8 cellular contexts compared by ENCODE assay signal in genomic region chr5:173781432-173781825, GRCh38.
DNase-seq lines count a peak whose midpoint lies in the region; ATAC-seq, FAIRE-seq and TF ChIP-seq lines count a peak whose summit lies in the region.

No MANE protein-coding gene starts in this region.

- H3K4me1 ChIP-seq in CD4-positive, alpha-beta memory T cell (ENCODE audit: insufficient read depth, low read length) = peaks cover 21% of the 10 kb centered on the region
- peaks cover 0 to 16% (median 3%) of the 10 kb centered on the region in 4 donors for H3K4me1 ChIP-seq in Peyer's patch
- peaks cover 34% of the 10 kb centered on the region for H3K4me1 ChIP-seq in endothelial cell of umbilical vein (ENCODE audit: control insufficient read depth, extremely low read depth, insufficient read depth, low read length)
- H3K4me1 ChIP-seq in pancreas = peaks cover 0 to 13% (median 4%) of the 10 kb centered on the region in 3 donors

- no peak overlapping the region for H2AFZ ChIP-seq in endothelial cell of umbilical vein (ENCODE audit: low read depth, low read length)

- no peak for DNase-seq in CD4-positive, alpha-beta memory T cell
- no peak for DNase-seq in Peyer's patch
- no peak for DNase-seq in endothelial cell of umbilical vein (ENCODE audit: low read depth, low spot score)
- no peak for DNase-seq in pancreas
- no peak for DNase-seq in SW 1271 (lab: John Stamatoyannopoulos, UW)
- DNase-seq in NCI-H2081 treated with DMSO at 0.1 percent for 48 hours (lab: John Stamatoyannopoulos, UW) = no peak

- ATAC-seq in pancreas (peak in 1 of 4 donors; percentile 9), HG03354 (IDR thresholded peaks at IDR 0.05; ENCODE audit: poor library complexity, severe bottlenecking, unreplicated experiment) (no peak), GM18867 (IDR thresholded peaks at IDR 0.05; ENCODE audit: unreplicated experiment) (no peak)

- H3K4me1 Mint-ChIP-seq in CD4-positive, alpha-beta memory T cell = peaks cover 11 to 44% (median 20%) of the 10 kb centered on the region in 4 donors

- no peaks in the 10 kb centered on the region for H3K36me3 Mint-ChIP-seq in CD4-positive, alpha-beta memory T cell

- H3K4me3 ChIP-seq in CD4-positive, alpha-beta memory T cell (ENCODE audit: low read length in 2 of 2) = no peak overlapping the region
- H3K4me3 ChIP-seq in Peyer's patch = no peak overlapping the region
- H3K4me3 ChIP-seq in endothelial cell of umbilical vein (replicated peaks in 1 of 3; ENCODE audit: insufficient read depth in 1 of 3, low read depth in 1 of 3, low read length in 3 of 3) = no peak overlapping the region
- no peak overlapping the region for H3K4me3 ChIP-seq in pancreas

- H4K20me1 ChIP-seq in endothelial cell of umbilical vein (replicated peaks; ENCODE audit: control insufficient read depth, extremely low read depth, insufficient read depth, low read length) = no peaks in the 10 kb centered on the region

- CTCF ChIA-PET in CD4-positive, alpha-beta memory T cell (lab: Charles Lee; ENCODE audit: partially characterized antibody) = no interaction called here
- CTCF ChIA-PET in endothelial cell of umbilical vein (lab: Charles Lee) = interaction anchor here (1.6 kb wide), 1 partner anchor 9 kb away, joined by 3 read pairs; no protein-coding TSS in a partner anchor

- no peaks in the 10 kb centered on the region for H3K27me3 Mint-ChIP-seq in CD4-positive, alpha-beta memory T cell

- H3K4me2 ChIP-seq in endothelial cell of umbilical vein (ENCODE audit: insufficient read depth, low read length) = peak overlapping the region; percentile 72

- no peaks in the 10 kb centered on the region for H3K27me3 ChIP-seq in CD4-positive, alpha-beta memory T cell (ENCODE audit: insufficient read depth, low read length)
- H3K27me3 ChIP-seq in Peyer's patch = no peaks in the 10 kb centered on the region
- no peaks in the 10 kb centered on the region for H3K27me3 ChIP-seq in endothelial cell of umbilical vein (ENCODE audit: control insufficient read depth in 2 of 2, insufficient read depth in 2 of 2, low read length in 2 of 2)
- H3K27me3 ChIP-seq in pancreas = no peaks in the 10 kb centered on the region

- H3K9ac ChIP-seq in endothelial cell of umbilical vein (replicated peaks; ENCODE audit: extremely low read depth, insufficient read depth, low read length) = peak overlapping the region; percentile 77

- peak overlapping the region in 6 of 8 donors; percentile 5 to 64 (median 56) for H3K4me3 Mint-ChIP-seq in CD4-positive, alpha-beta memory T cell

- H3K9me3 ChIP-seq in CD4-positive, alpha-beta memory T cell (ENCODE audit: control insufficient read depth in 1 of 2, low read length in 2 of 2) = no peaks in the 10 kb centered on the region
- H3K9me3 ChIP-seq in Peyer's patch (no peaks in the 10 kb centered on the region), endothelial cell of umbilical vein (replicated peaks; ENCODE audit: control insufficient read depth, insufficient read depth, low read length) (no peaks in the 10 kb centered on the region), pancreas (no peaks in the 10 kb centered on the region)

- TSS peak; percentile 90 for BruUV-seq in endothelial cell of umbilical vein (replicated peaks; lab: Mats Ljungman, UMichigan)

- no peaks in the 10 kb centered on the region for H3K9me1 ChIP-seq in endothelial cell of umbilical vein (replicated peaks; ENCODE audit: control insufficient read depth, extremely low read depth, insufficient read depth, low read length)

- no peaks in the 10 kb centered on the region for H3K9me3 Mint-ChIP-seq in CD4-positive, alpha-beta memory T cell

- no peaks in the 10 kb centered on the region for H3K79me2 ChIP-seq in endothelial cell of umbilical vein (ENCODE audit: control insufficient read depth, insufficient read depth, low read length)

- H3K36me3 ChIP-seq in CD4-positive, alpha-beta memory T cell (ENCODE audit: insufficient read depth, low read length) = no peaks in the 10 kb centered on the region
- no peaks in the 10 kb centered on the region for H3K36me3 ChIP-seq in Peyer's patch
- no peaks in the 10 kb centered on the region for H3K36me3 ChIP-seq in endothelial cell of umbilical vein (ENCODE audit: control insufficient read depth in 2 of 2, extremely low read depth in 1 of 2, insufficient read depth in 2 of 2, low read length in 2 of 2)
- no peaks in the 10 kb centered on the region for H3K36me3 ChIP-seq in pancreas

- intact Hi-C loops in CD4-positive, alpha-beta memory T cell (cut with micrococcal nuclease) = loop anchor here (10.0 kb wide), 1 partner anchor 167 kb away; the partner anchor contains the start of gene BOD1
- intact Hi-C loops in endothelial cell of umbilical vein (cut with micrococcal nuclease) (no loop called here), pancreas (cut with DNase I) (no loop called here)

- no peak for TF ChIP-seq POLR2A in Peyer's patch (IDR thresholded peaks at IDR 0.05)
- no peak for TF ChIP-seq POLR2A in endothelial cell of umbilical vein (IDR thresholded peaks at IDR 0.05; ENCODE audit: low read depth, low read length)

- H3K27ac Mint-ChIP-seq in CD4-positive, alpha-beta memory T cell = peak overlapping the region; percentile 81 to 96 (median 90)

- dilution Hi-C loops in endothelial cell of umbilical vein (cut with MboI; ENCODE audit: extremely low pct_ligation_motif_present, low sequenced_read_pairs) = no loop called here

- no peak for FAIRE-seq in endothelial cell of umbilical vein (lab: Jason Lieb, UNC)
- FAIRE-seq in pancreas (lab: Jason Lieb, UNC) = no peak

- POLR2A ChIA-PET in CD4-positive, alpha-beta memory T cell (lab: Charles Lee; ENCODE audit: partially characterized antibody) = no interaction called here
- POLR2A ChIA-PET in endothelial cell of umbilical vein (lab: Charles Lee) = interaction anchor here (1.0 to 1.1 kb wide), 2 partner anchors 15 to 106 kb away, joined by 3 read pairs; partner anchors contain the start of gene CPEB4

- peak overlapping the region; percentile 6 for H3K27ac ChIP-seq in CD4-positive, alpha-beta memory T cell (ENCODE audit: low read depth, low read length)
- H3K27ac ChIP-seq in Peyer's patch (peak overlapping the region; percentile 21 to 69 (median 52)), endothelial cell of umbilical vein (ENCODE audit: insufficient read depth, low read depth, low read length) (peak overlapping the region; percentile 99), pancreas (peak overlapping the region in 3 of 4 donors; percentile 36 to 56 (median 55))

- TF ChIP-seq CTCF in Peyer's patch (IDR thresholded peaks at IDR 0.05) (no peak), endothelial cell of umbilical vein (IDR thresholded peaks at IDR 0.05; ENCODE audit: extremely low read depth in 1 of 2, insufficient read depth in 1 of 2, low read depth in 1 of 2, low read length in 2 of 2) (no peak), pancreas (IDR thresholded peaks at IDR 0.05) (no peak)

- 43 to 46% methylated on average over 4 of the region's 4 CpGs for WGBS in pancreas, 2 donors

TF ChIP-seq in endothelial cell of umbilical vein, 7 proteins besides CTCF, POLR2A, EP300 and RAD21:
- TF ChIP-seq POLR2AphosphoS5 (IDR thresholded peaks at IDR 0.05; ENCODE audit: insufficient read depth, low read depth, low read length) (no peak), EZH2 (IDR thresholded peaks at IDR 0.05; ENCODE audit: borderline replicate concordance, low read depth, low read length, severe bottlenecking) (no peak), JUN (IDR thresholded peaks at IDR 0.05; ENCODE audit: borderline replicate concordance, insufficient read depth, insufficient read length, low read depth) (no peak), MYC (IDR thresholded peaks at IDR 0.05; ENCODE audit: low read depth, low read length) (no peak)

Comparison
In these comparisons a context has a peak if more than half of its experiments do, and no peak if none do; other contexts are left out.
1. H3K27ac ChIP-seq: peak in every context shown above with its lines; median percentile 99 in endothelial cell of umbilical vein; 55 in pancreas; 52 in Peyer's patch; 6 in CD4-positive, alpha-beta memory T cell.